Comparison of ENCODE assay signal across 10 cellular contexts in genomic region chr21:41369105-41369914, GRCh38. TPM values are rescaled to one million over a fixed set of nuclear protein-coding genes. Genes with fewer than 3 reads are reported as not detected.
DNase-seq lines count a peak whose midpoint lies in the region; ATAC-seq, FAIRE-seq and TF ChIP-seq lines count a peak whose summit lies in the region.
"Had no signal": no experiment of that assay in that cellular context is flagged by ENCODE, and none has a peak within 500 bp of the region (broad histone marks: within the 10 kb centered on the region; RNA-seq: fewer than 3 reads in every experiment).

No MANE protein-coding gene starts in this region.

- no peak for FAIRE-seq in H54 (lab: Jason Lieb, UNC)
- FAIRE-seq: keratinocyte had no signal

- H3K27me3 ChIP-seq in duodenal mucosa (ENCODE audit: control insufficient read depth in 1 of 2, insufficient read depth in 2 of 2, low read length in 2 of 2) = no peaks in the 10 kb centered on the region
- no peaks in the 10 kb centered on the region for H3K27me3 ChIP-seq in vagina

- intact Hi-C loops in vagina (cut with DNase I) = no loop called here

- TF ChIP-seq CTCF in GM12873 (IDR thresholded peaks at IDR 0.05; ENCODE audit: insufficient read depth, low read depth, low read length, missing control alignments) = peak; percentile 27
- TF ChIP-seq CTCF in vagina (IDR thresholded peaks at IDR 0.05) = no peak

- H3K27ac ChIP-seq in duodenal mucosa (ENCODE audit: low read depth, low read length) = no peak overlapping the region
- peak overlapping the region; percentile 80 for H3K27ac ChIP-seq in vagina

- DNase-seq in T-helper 2 cell = peak in 3 of 5 experiments; percentile 9 to 18 (median 10)
- DNase-seq in myocyte (ENCODE audit: low read depth) = peak; percentile 6
- no peak for DNase-seq in vagina (ENCODE audit: extremely low spot score in 2 of 2)
- DNase-seq in putamen (ENCODE audit: low spot score) = no peak
- no peak for DNase-seq in H54 (ENCODE audit: insufficient read length, low spot score)

- H3K9me3 ChIP-seq in duodenal mucosa (ENCODE audit: control insufficient read depth in 1 of 2, low read length in 2 of 2) (no peaks in the 10 kb centered on the region), vagina (no peaks in the 10 kb centered on the region)

- peak overlapping the region; percentile 13 to 35 for H3K9ac ChIP-seq in duodenal mucosa (ENCODE audit: low read depth in 1 of 2, low read length in 2 of 2)

- H3K4me3 ChIP-seq in duodenal mucosa (ENCODE audit: low read depth in 1 of 2, low read length in 2 of 2) = peak overlapping the region; percentile 47 to 65
- peak overlapping the region; percentile 14 to 39 for H3K4me3 ChIP-seq in vagina

- TF ChIP-seq POLR2A in vagina (IDR thresholded peaks at IDR 0.05) (no peak), H54 (IDR thresholded peaks at IDR 0.05; ENCODE audit: low read depth, low read length) (no peak)

- ATAC-seq in HG02885 (IDR thresholded peaks at IDR 0.05; ENCODE audit: poor library complexity, unreplicated experiment) = peak; percentile 34

- no peaks in the 10 kb centered on the region for H3K36me3 ChIP-seq in duodenal mucosa (ENCODE audit: control insufficient read depth in 1 of 2, insufficient read depth in 2 of 2, low read length in 2 of 2)
- no peaks in the 10 kb centered on the region for H3K36me3 ChIP-seq in vagina

- H3K4me1 ChIP-seq in duodenal mucosa (ENCODE audit: control insufficient read depth in 1 of 2, insufficient read depth in 2 of 2, low read length in 2 of 2) = peaks cover 33 to 40% of the 10 kb centered on the region in 2 donors
- H3K4me1 ChIP-seq in vagina = peaks cover 33% of the 10 kb centered on the region

RNA-seq across cellular contexts. Expression of gene MX2, which starts 7.5 kb away (rescaled TPM):
- total RNA-seq in myocyte = 0.57 and 0.91 TPM in 2 replicates
- 0.15 TPM for polyA plus RNA-seq in myocyte (2012)
- total RNA-seq in vagina = 13.5 TPM

RNA-seq across cellular contexts. Expression of gene FAM3B, which starts 52.7 kb away (rescaled TPM):
- total RNA-seq in myocyte (not detected in 2 replicates), vagina (2.9 TPM)
- not detected for polyA plus RNA-seq in myocyte (2012)
- total RNA-seq: LHCN-M2 had no signal
- polyA plus RNA-seq: keratinocyte had no signal

RNA-seq across cellular contexts. Expression of gene MX1, which starts 56.7 kb away (rescaled TPM):
- total RNA-seq in myocyte = 14.0 and 22.6 TPM in 2 replicates
- polyA plus RNA-seq in myocyte (2012) = 3.3 TPM
- 16.7 TPM for total RNA-seq in vagina

Comparison
In these comparisons a context has a peak if more than half of its experiments do, and no peak if none do; other contexts are left out.
1. DNase-seq: peak in T-helper 2 cell (3 of 5) and myocyte (single experiment); none in vagina (0 of 2), putamen (single experiment) and H54 (single experiment).